1 cellular context compared by ENCODE assay signal in genomic region chr3:138941259-138941885, GRCh38.
TF ChIP-seq lines count a peak whose summit lies in the region.

No MANE protein-coding gene starts in this region.

TF ChIP-seq in K562, 482 proteins besides CTCF, POLR2A, EP300 and RAD21 (continued from another document):
- TF ChIP-seq, protein P1, sequence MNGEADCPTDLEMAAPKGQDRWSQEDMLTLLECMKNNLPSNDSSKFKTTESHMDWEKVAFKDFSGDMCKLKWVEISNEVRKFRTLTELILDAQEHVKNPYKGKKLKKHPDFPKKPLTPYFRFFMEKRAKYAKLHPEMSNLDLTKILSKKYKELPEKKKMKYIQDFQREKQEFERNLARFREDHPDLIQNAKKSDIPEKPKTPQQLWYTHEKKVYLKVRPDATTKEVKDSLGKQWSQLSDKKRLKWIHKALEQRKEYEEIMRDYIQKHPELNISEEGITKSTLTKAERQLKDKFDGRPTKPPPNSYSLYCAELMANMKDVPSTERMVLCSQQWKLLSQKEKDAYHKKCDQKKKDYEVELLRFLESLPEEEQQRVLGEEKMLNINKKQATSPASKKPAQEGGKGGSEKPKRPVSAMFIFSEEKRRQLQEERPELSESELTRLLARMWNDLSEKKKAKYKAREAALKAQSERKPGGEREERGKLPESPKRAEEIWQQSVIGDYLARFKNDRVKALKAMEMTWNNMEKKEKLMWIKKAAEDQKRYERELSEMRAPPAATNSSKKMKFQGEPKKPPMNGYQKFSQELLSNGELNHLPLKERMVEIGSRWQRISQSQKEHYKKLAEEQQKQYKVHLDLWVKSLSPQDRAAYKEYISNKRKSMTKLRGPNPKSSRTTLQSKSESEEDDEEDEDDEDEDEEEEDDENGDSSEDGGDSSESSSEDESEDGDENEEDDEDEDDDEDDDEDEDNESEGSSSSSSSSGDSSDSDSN (IDR thresholded peaks at IDR 0.05; ENCODE audit: borderline replicate concordance in 1 of 2, low read depth in 2 of 2, low read length in 2 of 2), result 0 out of 4 replicates have a peak, but pooled peaks of 1 of the 2 experiments have one; percentile 47
- TF ChIP-seq CTBP1 (IDR thresholded peaks at IDR 0.05; ENCODE audit: borderline replicate concordance) (peak; percentile 67; the same call in 1 of the 2 replicates), ASH1L (IDR thresholded peaks at IDR 0.05; ENCODE audit: borderline replicate concordance, low read depth, partially characterized antibody) (no peak), SETDB1 (IDR thresholded peaks at IDR 0.05; ENCODE audit: low read length) (no peak), XRCC5 (IDR thresholded peaks at IDR 0.05; ENCODE audit: low read depth, low read length) (peak; percentile 60; the same call in 1 of the 2 replicates), WHSC1 (IDR thresholded peaks at IDR 0.05; ENCODE audit: low read length) (no peak), SMC3 (conservative IDR thresholded peaks at IDR 0.05; ENCODE audit: insufficient read depth, low read depth, low read length) (peak; percentile 63), MTA3 (IDR thresholded peaks at IDR 0.05; ENCODE audit: borderline replicate concordance) (peak; percentile 38; the same call in 1 of the 2 replicates), RCOR1 (IDR thresholded peaks at IDR 0.05; ENCODE audit: borderline replicate concordance in 1 of 2, low read depth in 2 of 2, low read length in 2 of 2) (peak in 1 of 2 experiments; percentile 42; a peak in 1 of 4 replicates), NEUROD1 (IDR thresholded peaks at IDR 0.05; ENCODE audit: borderline replicate concordance, low read depth, low read length, partially characterized antibody) (peak; percentile 28), RB1 (IDR thresholded peaks at IDR 0.05; ENCODE audit: low read depth) (peak; percentile 51; the same call in 1 of the 2 replicates), CBX3 (IDR thresholded peaks at IDR 0.05; ENCODE audit: borderline replicate concordance in 1 of 2, low read length in 2 of 2) (peak in 1 of 2 experiments; percentile 29; a peak in 1 of 3 replicates)
